2 cellular contexts compared by ENCODE assay signal in genomic region chr5:180718810-180719453, GRCh38.
TF ChIP-seq lines count a peak whose summit lies in the region.

No MANE protein-coding gene starts in this region.

TF ChIP-seq in HEK293, 187 proteins besides CTCF, POLR2A, EP300 and RAD21 (continued from another document):
- TF ChIP-seq, protein P1, sequence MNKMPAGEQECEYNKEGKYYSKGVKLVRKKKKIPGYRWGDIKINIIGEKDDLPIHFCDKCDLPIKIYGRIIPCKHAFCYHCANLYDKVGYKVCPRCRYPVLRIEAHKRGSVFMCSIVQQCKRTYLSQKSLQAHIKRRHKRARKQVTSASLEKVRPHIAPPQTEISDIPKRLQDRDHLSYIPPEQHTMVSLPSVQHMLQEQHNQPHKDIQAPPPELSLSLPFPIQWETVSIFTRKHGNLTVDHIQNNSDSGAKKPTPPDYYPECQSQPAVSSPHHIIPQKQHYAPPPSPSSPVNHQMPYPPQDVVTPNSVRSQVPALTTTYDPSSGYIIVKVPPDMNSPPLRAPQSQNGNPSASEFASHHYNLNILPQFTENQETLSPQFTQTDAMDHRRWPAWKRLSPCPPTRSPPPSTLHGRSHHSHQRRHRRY (tag by site-specific recombination; IDR thresholded peaks at IDR 0.05) = no peak
- TF ChIP-seq MYNN (tag by site-specific recombination; IDR thresholded peaks at IDR 0.05; ENCODE audit: borderline replicate concordance) (no peak), ZNF768 (tag by site-specific recombination; IDR thresholded peaks at IDR 0.05) (no peak), HIC1 (tag by site-specific recombination; IDR thresholded peaks at IDR 0.05) (no peak), ZSCAN18 (tag by site-specific recombination; IDR thresholded peaks at IDR 0.05) (no peak), ZNF654 (tag by site-specific recombination; IDR thresholded peaks at IDR 0.05; ENCODE audit: low read depth) (peak; percentile 69), ZNF24 (tag by site-specific recombination; IDR thresholded peaks at IDR 0.05) (no peak), GLI4 (tag by site-specific recombination; IDR thresholded peaks at IDR 0.05) (no peak), GLI2 (tag by site-specific recombination; IDR thresholded peaks at IDR 0.05; ENCODE audit: borderline replicate concordance, low read depth) (no peak), ZFP3 (tag by site-specific recombination; IDR thresholded peaks at IDR 0.05; ENCODE audit: low read depth) (no peak)

TF ChIP-seq in H1, 55 proteins besides CTCF, POLR2A, EP300 and RAD21:
- TF ChIP-seq, protein P2, sequence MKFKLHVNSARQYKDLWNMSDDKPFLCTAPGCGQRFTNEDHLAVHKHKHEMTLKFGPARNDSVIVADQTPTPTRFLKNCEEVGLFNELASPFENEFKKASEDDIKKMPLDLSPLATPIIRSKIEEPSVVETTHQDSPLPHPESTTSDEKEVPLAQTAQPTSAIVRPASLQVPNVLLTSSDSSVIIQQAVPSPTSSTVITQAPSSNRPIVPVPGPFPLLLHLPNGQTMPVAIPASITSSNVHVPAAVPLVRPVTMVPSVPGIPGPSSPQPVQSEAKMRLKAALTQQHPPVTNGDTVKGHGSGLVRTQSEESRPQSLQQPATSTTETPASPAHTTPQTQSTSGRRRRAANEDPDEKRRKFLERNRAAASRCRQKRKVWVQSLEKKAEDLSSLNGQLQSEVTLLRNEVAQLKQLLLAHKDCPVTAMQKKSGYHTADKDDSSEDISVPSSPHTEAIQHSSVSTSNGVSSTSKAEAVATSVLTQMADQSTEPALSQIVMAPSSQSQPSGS (IDR thresholded peaks at IDR 0.05; ENCODE audit: low read length) = no peak
- no peak for TF ChIP-seq BCL11A (IDR thresholded peaks at IDR 0.05; ENCODE audit: low read depth in 2 of 2, low read length in 2 of 2)
- TF ChIP-seq MAFK (IDR thresholded peaks at IDR 0.05; ENCODE audit: low read depth, low read length) = no peak
- no peak for TF ChIP-seq KDM4A (IDR thresholded peaks at IDR 0.05; ENCODE audit: low read depth, low read length, severe bottlenecking)
- TF ChIP-seq SRF (IDR thresholded peaks at IDR 0.05; ENCODE audit: low read depth, low read length) = no peak
- TF ChIP-seq JUN (IDR thresholded peaks at IDR 0.05; ENCODE audit: low read depth, low read length) = no peak
- no peak for TF ChIP-seq TCF12 (IDR thresholded peaks at IDR 0.05; ENCODE audit: low read depth, low read length)
